In genomic region chr9:129849042-129849441, GRCh38 we compare ENCODE assay signal across 22 cellular contexts. TPM values are rescaled to one million over a fixed set of nuclear protein-coding genes. Genes with fewer than 3 reads are reported as not detected.
DNase-seq lines count a peak whose midpoint lies in the region; ATAC-seq, FAIRE-seq and TF ChIP-seq lines count a peak whose summit lies in the region.
"Had no signal": no experiment of that assay in that cellular context is flagged by ENCODE, and none has a peak within 500 bp of the region (broad histone marks: within the 10 kb centered on the region; RNA-seq: fewer than 3 reads in every experiment).

No MANE protein-coding gene starts in this region.

- DNase-seq in K562 (ENCODE audit: extremely low read depth in 1 of 4, low spot score in 3 of 4), result no peak
- DNase-seq in thoracic aorta (ENCODE audit: low spot score), result no peak
- DNase-seq in stimulated activated naive CD8-positive, alpha-beta T cell treated with anti-CD3 and anti-CD28 coated beads, Interleukin-15, Interleukin-2, amounts not matched to agents 100 U/mL and 50 U/mL, for 24 hours, result no peak
- no peak for DNase-seq in colonic mucosa
- no peak for DNase-seq in right atrium auricular region (ENCODE audit: low spot score)
- no peak for DNase-seq in effector CD8-positive, alpha-beta T cell (lab: John Stamatoyannopoulos, UW)
- DNase-seq: CD8-positive, alpha-beta memory T cell; DND-41; KG1; MM.1S; NCI-H2029; NCI-H446; NCI-H526; NCI-H82; NK-92 treated with Interleukin-12 subunit alpha and Interleukin-12 subunit beta, amount 100 ng/mL, for 24 hours; PC-9; Right ventricle myocardium superior had no signal

- FAIRE-seq in K562 (lab: Jason Lieb, UNC), result no peak
- FAIRE-seq: GM12892, H54 had no signal

- H3K9me1 ChIP-seq in K562 (ENCODE audit: control insufficient read depth, insufficient read depth, low read length), result no peaks in the 10 kb centered on the region

- intact Hi-C loops in K562 (cut with micrococcal nuclease) (no loop called here), colonic mucosa (cut with DNase I) (no loop called here)

- H3K27ac ChIP-seq in BLaER1, result 0 out of 2 replicates have a peak overlapping the region, but pooled peaks have one; percentile 6
- no peak overlapping the region for H3K27ac ChIP-seq in HUES64 (ENCODE audit: low read depth, low read length)
- peak overlapping the region; percentile 16; the same call in 1 of the 3 replicates for H3K27ac ChIP-seq in K562 (ENCODE audit: extremely low read depth, low read depth, low read length)
- H3K27ac ChIP-seq in thoracic aorta, result peak overlapping the region; percentile 90 to 93
- H3K27ac ChIP-seq in colonic mucosa, result no peak overlapping the region
- no peak overlapping the region for H3K27ac ChIP-seq in right atrium auricular region
- H3K27ac ChIP-seq: PC-9, SJSA1 had no signal

- BruUV-seq in K562 (replicated peaks; lab: Mats Ljungman, UMichigan), result no TSS peak

- H3K36me3 ChIP-seq in BLaER1 (peaks cover 50% of the 10 kb centered on the region), HUES64 (ENCODE audit: insufficient read depth, low read length) (peaks cover 22% of the 10 kb centered on the region), K562 (ENCODE audit: control insufficient read depth, insufficient read depth, low read length) (peaks cover 57% of the 10 kb centered on the region), thoracic aorta (peaks cover 14% of the 10 kb centered on the region), colonic mucosa (no peaks in the 10 kb centered on the region), right atrium auricular region (peaks cover 30% of the 10 kb centered on the region)

- WGBS in HUES64, result 91% methylated on average over 2 of the region's 2 CpGs
- WGBS in K562 (ENCODE audit: insufficient coverage, low coverage, missing lambda C conversion rate), result 72% methylated on average over 2 of the region's 2 CpGs

- no peak for TF ChIP-seq EP300 in K562 (IDR thresholded peaks at IDR 0.05; ENCODE audit: low read length)

- TF ChIP-seq CTCF in K562 (IDR thresholded peaks at IDR 0.05 in 2 of 3, conservative IDR thresholded peaks at IDR 0.05 in 1 of 3; ENCODE audit: insufficient read depth in 2 of 3, low read depth in 1 of 3, low read length in 3 of 3) (no peak), thoracic aorta (IDR thresholded peaks at IDR 0.05) (no peak), colonic mucosa (IDR thresholded peaks at IDR 0.05) (no peak), right atrium auricular region (IDR thresholded peaks at IDR 0.05) (no peak)

- H3K4me1 ChIP-seq in BLaER1 (peaks cover 36% of the 10 kb centered on the region), HUES64 (ENCODE audit: insufficient read depth, low read length) (no peaks in the 10 kb centered on the region), K562 (replicated peaks in 1 of 2; ENCODE audit: control insufficient read depth in 2 of 2, insufficient read depth in 2 of 2, low read length in 2 of 2) (peaks cover 0 to 7% of the 10 kb centered on the region in 2 experiments; a peak in 2 of 5 replicates), thoracic aorta (ENCODE audit: control insufficient read depth in 1 of 2, low read depth in 2 of 2) (peaks cover 27 to 47% of the 10 kb centered on the region in 2 donors), colonic mucosa (no peaks in the 10 kb centered on the region), right atrium auricular region (no peaks in the 10 kb centered on the region)
- H3K4me1 ChIP-seq: SJSA1 had no signal

- POLR2A ChIA-PET in K562 (lab: Yijun Ruan, JAX), result interaction anchor here (0.7 to 7.5 kb wide), 6 partner anchors 13 to 688 kb away, joined by 3 to 91 read pairs (median 4); partner anchors contain the start of genes C9orf78 and USP20

- no peak for TF ChIP-seq RAD21 in K562 (CRISPR knock-in tag; conservative IDR thresholded peaks at IDR 0.05 in 1 of 2, IDR thresholded peaks at IDR 0.05 in 1 of 2)

- H3K27me3 ChIP-seq in BLaER1, result no peaks in the 10 kb centered on the region
- H3K27me3 ChIP-seq in HUES64 (ENCODE audit: insufficient read depth, low read length), result no peaks in the 10 kb centered on the region
- no peaks in the 10 kb centered on the region for H3K27me3 ChIP-seq in K562 (ENCODE audit: control insufficient read depth in 2 of 2, insufficient read depth in 2 of 2, low read length in 2 of 2)
- H3K27me3 ChIP-seq in thoracic aorta (replicated peaks; ENCODE audit: insufficient read depth), result no peaks in the 10 kb centered on the region
- H3K27me3 ChIP-seq in colonic mucosa, result no peaks in the 10 kb centered on the region
- no peaks in the 10 kb centered on the region for H3K27me3 ChIP-seq in right atrium auricular region
- H3K27me3 ChIP-seq: SJSA1 had no signal

- ATAC-seq in K562, result peak; percentile 33
- no peak for ATAC-seq in thoracic aorta (ENCODE audit: insufficient number of reproducible peaks, low FRiP score, low read depth)
- no peak for ATAC-seq in stimulated activated naive CD8-positive, alpha-beta T cell treated with anti-CD3 and anti-CD28 coated beads, Interleukin-15, Interleukin-2, amounts not matched to agents 100 U/mL and 50 U/mL, for 24 hours

- H3K4me2 ChIP-seq in BLaER1 (no peak overlapping the region; the same call in 1 of the 2 replicates), K562 (ENCODE audit: insufficient read depth, low read length) (no peak overlapping the region)
- H3K4me2 ChIP-seq: PC-9 had no signal

- peaks cover 17% of the 10 kb centered on the region for H4K20me1 ChIP-seq in BLaER1
- H4K20me1 ChIP-seq in K562 (replicated peaks; ENCODE audit: control insufficient read depth, insufficient read depth, low read length), result no peaks in the 10 kb centered on the region

- H3K9ac ChIP-seq in BLaER1 (0 out of 2 replicates have a peak overlapping the region, but pooled peaks have one; percentile 16), HUES64 (ENCODE audit: low read depth, low read length) (peak overlapping the region; percentile 14; the same call in 1 of the 2 replicates), K562 (ENCODE audit: insufficient read depth in 1 of 2, low read depth in 2 of 2, low read length in 2 of 2) (peak overlapping the region in 1 of 2 experiments; percentile 75; a peak in 2 of 4 replicates), colonic mucosa (ENCODE audit: low read depth in 2 of 2, low read length in 2 of 2) (no peak overlapping the region)

- no peaks in the 10 kb centered on the region for H3K9me3 ChIP-seq in BLaER1
- H3K9me3 ChIP-seq in HUES64 (ENCODE audit: insufficient read depth, low read depth, low read length), result no peaks in the 10 kb centered on the region
- H3K9me3 ChIP-seq in K562 (replicated peaks; ENCODE audit: control insufficient read depth, insufficient read depth, low read depth, low read length), result no peaks in the 10 kb centered on the region
- no peaks in the 10 kb centered on the region for H3K9me3 ChIP-seq in thoracic aorta
- no peaks in the 10 kb centered on the region for H3K9me3 ChIP-seq in colonic mucosa
- H3K9me3 ChIP-seq in right atrium auricular region, result no peaks in the 10 kb centered on the region
- H3K9me3 ChIP-seq: SJSA1 had no signal

- no peak overlapping the region for H2AFZ ChIP-seq in K562 (ENCODE audit: low read depth, low read length)
- H2AFZ ChIP-seq: PC-9 had no signal

- H3K4me3 ChIP-seq in BLaER1 (no peak overlapping the region), HUES64 (ENCODE audit: low read length) (no peak overlapping the region), K562 (no peak overlapping the region), thoracic aorta (no peak overlapping the region), colonic mucosa (no peak overlapping the region), right atrium auricular region (no peak overlapping the region)
- H3K4me3 ChIP-seq: PC-9, SJSA1 had no signal

- H3K79me2 ChIP-seq in K562 (ENCODE audit: control insufficient read depth, insufficient read depth, low read length), result peaks cover 6% of the 10 kb centered on the region; the same call in 2 of the 3 replicates

- no peak for TF ChIP-seq POLR2A in K562 (conservative IDR thresholded peaks at IDR 0.05)

- in situ Hi-C loops in K562 (cut with MboI), result no loop called here

- CTCF ChIA-PET in K562 (lab: Yijun Ruan, JAX; ENCODE audit: low intra/inter-chr PET ratio), result no interaction called here

RNA-seq across cellular contexts. Expression of gene USP20, which starts 13.8 kb away (rescaled TPM):
- polyA plus RNA-seq in HUES64 (2013, experiment 1 of 2), result 8.5 TPM
- polyA plus RNA-seq in HUES64 (2013, experiment 2 of 2), result 10.1 TPM
- 152 and 399 TPM in 2 replicates for total RNA-seq in K562 (2011; cell fraction: chromatin; rRNA removed; ENCODE audit: low replicate concordance)
- 296 and 299 TPM in 2 replicates for total RNA-seq in K562 (2011; cell fraction: nucleolus; rRNA removed)
- 160 and 192 TPM in 2 replicates for total RNA-seq in K562 (2011; cell fraction: nucleoplasm; rRNA removed)
- total RNA-seq in K562 (2014; rRNA removed), result 77.0 and 115 TPM in 2 replicates
- total RNA-seq in K562 (2014; rRNA removed; fragmentation: Illumina TruSeq; extraction: Trizol), result 20.6 and 22.0 TPM in 2 replicates
- total RNA-seq in K562 (2015; rRNA removed; fragmentation: Illumina TruSeq; extraction: Trizol), result 41.3 and 44.8 TPM in 2 replicates
- total RNA-seq in K562 (2021), result 119 and 136 TPM in 2 replicates
- polyA plus RNA-seq in K562 (2011; rRNA removed), result 54.6 and 81.2 TPM in 2 replicates
- 64.8 and 118 TPM in 2 replicates for polyA plus RNA-seq in K562 (2011; cell fraction: cytosol; rRNA removed)
- 369 and 565 TPM in 2 replicates for polyA plus RNA-seq in K562 (2011; cell fraction: nucleus; rRNA removed)
- polyA plus RNA-seq in K562 (2012), result 82.0 and 122 TPM in 2 replicates
- 49.1 and 76.2 TPM in 2 replicates for polyA plus RNA-seq in K562 (2014; fragmentation: Illumina TruSeq; extraction: Trizol)
- 1 to 10 TPM; 1.9 to 3.2 TPM for polyA plus RNA-seq in K562 (2014; fragmentation: Nextera tagmentation; extraction: Ambion mirVana)
- 103 and 104 TPM in 2 replicates for polyA plus RNA-seq in K562 (2014; rRNA removed)
- 25.8 and 37.9 TPM in 2 replicates for polyA minus RNA-seq in K562 (2011; rRNA and poly(A)+ RNA removed)
- 39.3 and 57.6 TPM in 2 replicates for polyA minus RNA-seq in K562 (2011; cell fraction: cytosol; rRNA and poly(A)+ RNA removed)
- polyA minus RNA-seq in K562 (2011; cell fraction: nucleus; rRNA and poly(A)+ RNA removed), result 82.0 and 96.4 TPM in 2 replicates
- total RNA-seq in thoracic aorta, result 10 to 100 TPM; 47.8 to 51.2 TPM
- 10 to 100 TPM; 14.7 to 20.0 TPM for total RNA-seq in colonic mucosa
- 10 to 100 TPM; 12.9 to 14.5 TPM for total RNA-seq in right atrium auricular region

RNA-seq across cellular contexts. Expression of gene C9orf78, which starts 14.0 kb away (rescaled TPM):
- polyA plus RNA-seq in HUES64 (2013, experiment 1 of 2), result 42.8 TPM
- 44.6 TPM for polyA plus RNA-seq in HUES64 (2013, experiment 2 of 2)
- total RNA-seq in K562 (2011; cell fraction: chromatin; rRNA removed; ENCODE audit: low replicate concordance), result 68.6 and 74.7 TPM in 2 replicates
- total RNA-seq in K562 (2011; cell fraction: nucleolus; rRNA removed), result 46.6 and 51.7 TPM in 2 replicates
- total RNA-seq in K562 (2011; cell fraction: nucleoplasm; rRNA removed), result 66.1 and 96.3 TPM in 2 replicates
- total RNA-seq in K562 (2014; rRNA removed) (196 and 199 TPM in 2 replicates), K562 (2014; rRNA removed; fragmentation: Illumina TruSeq; extraction: Trizol) (199 and 240 TPM in 2 replicates), K562 (2015; rRNA removed; fragmentation: Illumina TruSeq; extraction: Trizol) (220 and 223 TPM in 2 replicates), K562 (2021) (89.0 and 94.6 TPM in 2 replicates), thoracic aorta (100 to 1,000 TPM in 1 of 2 donors, 10 to 100 TPM in 1; 47.8 to 140 TPM), colonic mucosa (10 to 100 TPM; 38.7 to 45.5 TPM), right atrium auricular region (10 to 100 TPM; 43.1 to 67.2 TPM)
- polyA plus RNA-seq in K562 (2011; rRNA removed) (109 and 202 TPM in 2 replicates), K562 (2014; fragmentation: Illumina TruSeq; extraction: Trizol) (210 and 222 TPM in 2 replicates), K562 (2014; fragmentation: Nextera tagmentation; extraction: Ambion mirVana) (100 to 1,000 TPM; 132 to 266 TPM), K562 (2014; rRNA removed) (228 and 240 TPM in 2 replicates)
- 59.0 and 71.4 TPM in 2 replicates for polyA plus RNA-seq in K562 (2011; cell fraction: cytosol; rRNA removed)
- polyA plus RNA-seq in K562 (2011; cell fraction: nucleus; rRNA removed), result 17.0 and 17.5 TPM in 2 replicates
- polyA plus RNA-seq in K562 (2012), result 93.6 and 169 TPM in 2 replicates
- 131 and 142 TPM in 2 replicates for polyA minus RNA-seq in K562 (2011; rRNA and poly(A)+ RNA removed)
- polyA minus RNA-seq in K562 (2011; cell fraction: cytosol; rRNA and poly(A)+ RNA removed), result 32.3 and 42.4 TPM in 2 replicates
- 14.0 and 19.8 TPM in 2 replicates for polyA minus RNA-seq in K562 (2011; cell fraction: nucleus; rRNA and poly(A)+ RNA removed)

RNA-seq across cellular contexts. Expression of gene TOR1A, which starts 25.1 kb away (rescaled TPM):
- polyA plus RNA-seq in HUES64 (2013, experiment 1 of 2), result 42.1 TPM
- 39.1 TPM for polyA plus RNA-seq in HUES64 (2013, experiment 2 of 2)
- total RNA-seq in K562 (2011; cell fraction: chromatin; rRNA removed; ENCODE audit: low replicate concordance), result 109 and 165 TPM in 2 replicates
- 107 and 123 TPM in 2 replicates for total RNA-seq in K562 (2011; cell fraction: nucleolus; rRNA removed)
- 121 and 138 TPM in 2 replicates for total RNA-seq in K562 (2011; cell fraction: nucleoplasm; rRNA removed)
- 44.4 and 46.0 TPM in 2 replicates for total RNA-seq in K562 (2014; rRNA removed)
- 39.9 and 45.9 TPM in 2 replicates for total RNA-seq in K562 (2014; rRNA removed; fragmentation: Illumina TruSeq; extraction: Trizol)
- total RNA-seq in K562 (2015; rRNA removed; fragmentation: Illumina TruSeq; extraction: Trizol), result 54.3 and 55.5 TPM in 2 replicates
- total RNA-seq in K562 (2021), result 49.5 and 51.3 TPM in 2 replicates
- polyA plus RNA-seq in K562 (2011; rRNA removed), result 74.8 and 85.8 TPM in 2 replicates
- polyA plus RNA-seq in K562 (2011; cell fraction: cytosol; rRNA removed), result 67.0 and 76.5 TPM in 2 replicates
- 41.7 and 44.0 TPM in 2 replicates for polyA plus RNA-seq in K562 (2011; cell fraction: nucleus; rRNA removed)
- polyA plus RNA-seq in K562 (2012), result 55.0 and 59.0 TPM in 2 replicates
- polyA plus RNA-seq in K562 (2014; fragmentation: Illumina TruSeq; extraction: Trizol), result 68.9 and 74.0 TPM in 2 replicates
- polyA plus RNA-seq in K562 (2014; fragmentation: Nextera tagmentation; extraction: Ambion mirVana), result 1 to 10 TPM; 4.5 to 9.9 TPM
- polyA plus RNA-seq in K562 (2014; rRNA removed), result 67.9 and 74.7 TPM in 2 replicates
- polyA minus RNA-seq in K562 (2011; rRNA and poly(A)+ RNA removed), result 56.3 and 66.1 TPM in 2 replicates
- 27.0 and 29.2 TPM in 2 replicates for polyA minus RNA-seq in K562 (2011; cell fraction: cytosol; rRNA and poly(A)+ RNA removed)
- polyA minus RNA-seq in K562 (2011; cell fraction: nucleus; rRNA and poly(A)+ RNA removed), result 23.3 and 34.1 TPM in 2 replicates
- 10 to 100 TPM; 36.1 to 39.3 TPM for total RNA-seq in thoracic aorta
- total RNA-seq in colonic mucosa, result 10 to 100 TPM; 31.0 to 31.1 TPM
- 10 to 100 TPM; 16.1 to 31.9 TPM for total RNA-seq in right atrium auricular region

RNA-seq across cellular contexts. Expression of gene TOR1B, which starts 46.1 kb away (rescaled TPM):
- 14.7 TPM for polyA plus RNA-seq in HUES64 (2013, experiment 1 of 2)
- 13.0 TPM for polyA plus RNA-seq in HUES64 (2013, experiment 2 of 2)
- total RNA-seq in K562 (2011; cell fraction: chromatin; rRNA removed; ENCODE audit: low replicate concordance), result 77.2 and 131 TPM in 2 replicates
- 102 and 116 TPM in 2 replicates for total RNA-seq in K562 (2011; cell fraction: nucleolus; rRNA removed)
- 91.4 and 101 TPM in 2 replicates for total RNA-seq in K562 (2011; cell fraction: nucleoplasm; rRNA removed)
- total RNA-seq in K562 (2014; rRNA removed), result 21.5 and 24.5 TPM in 2 replicates
- 23.4 and 23.9 TPM in 2 replicates for total RNA-seq in K562 (2014; rRNA removed; fragmentation: Illumina TruSeq; extraction: Trizol)
- total RNA-seq in K562 (2015; rRNA removed; fragmentation: Illumina TruSeq; extraction: Trizol), result 23.7 and 25.4 TPM in 2 replicates
- 28.6 and 28.7 TPM in 2 replicates for total RNA-seq in K562 (2021)
- 28.9 and 36.5 TPM in 2 replicates for polyA plus RNA-seq in K562 (2011; rRNA removed)
- polyA plus RNA-seq in K562 (2011; cell fraction: cytosol; rRNA removed), result 28.1 and 29.3 TPM in 2 replicates
- polyA plus RNA-seq in K562 (2011; cell fraction: nucleus; rRNA removed), result 23.9 and 27.6 TPM in 2 replicates
- 19.3 and 22.5 TPM in 2 replicates for polyA plus RNA-seq in K562 (2012)
- polyA plus RNA-seq in K562 (2014; fragmentation: Illumina TruSeq; extraction: Trizol), result 24.6 and 27.0 TPM in 2 replicates
- 1 to 10 TPM; 4.2 to 6.9 TPM for polyA plus RNA-seq in K562 (2014; fragmentation: Nextera tagmentation; extraction: Ambion mirVana)
- polyA plus RNA-seq in K562 (2014; rRNA removed), result 28.1 and 29.2 TPM in 2 replicates
- 27.4 and 40.5 TPM in 2 replicates for polyA minus RNA-seq in K562 (2011; rRNA and poly(A)+ RNA removed)
- 11.3 and 14.8 TPM in 2 replicates for polyA minus RNA-seq in K562 (2011; cell fraction: cytosol; rRNA and poly(A)+ RNA removed)
- 19.0 and 21.8 TPM in 2 replicates for polyA minus RNA-seq in K562 (2011; cell fraction: nucleus; rRNA and poly(A)+ RNA removed)
- total RNA-seq in thoracic aorta, result 10 to 100 TPM; 28.4 to 33.4 TPM
- total RNA-seq in colonic mucosa, result 10 to 100 TPM; 49.0 to 60.8 TPM
- total RNA-seq in right atrium auricular region, result 10 to 100 TPM; 10.2 to 12.3 TPM

Comparison
In these comparisons a context has a peak if more than half of its experiments do, and no peak if none do; other contexts are left out.
1. H3K27ac ChIP-seq: peak in BLaER1 (single experiment), K562 (single experiment) and thoracic aorta (2 of 2); none in HUES64 (single experiment), colonic mucosa (single experiment) and right atrium auricular region (0 of 2).
2. H3K9ac ChIP-seq: peak in BLaER1 (single experiment) and HUES64 (single experiment); none in colonic mucosa (0 of 2).